ENCODE assay signal across 1 cellular context in the genomic region with DNA sequence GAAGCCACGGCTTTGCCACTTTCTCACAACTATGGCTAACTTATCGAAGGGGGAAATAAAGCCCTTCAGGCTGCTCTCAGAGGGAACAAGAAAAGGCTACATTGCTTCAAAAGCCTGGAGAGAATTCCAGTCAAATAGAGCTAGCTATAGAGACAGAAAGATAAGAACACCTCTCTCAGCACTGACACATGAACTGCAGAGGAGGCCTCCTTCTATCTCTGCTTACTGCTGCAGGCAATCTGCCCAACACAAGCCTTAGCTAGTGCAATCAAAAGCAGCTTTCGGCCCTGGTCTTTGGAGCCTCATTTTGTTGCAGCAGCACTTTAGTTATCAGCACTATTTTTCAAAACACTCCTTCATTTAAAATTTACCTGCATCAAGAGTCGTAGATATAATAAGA.
TF ChIP-seq lines count a peak whose summit lies in the region.

No MANE protein-coding gene starts in this region.

TF ChIP-seq in endothelial cell of umbilical vein, 7 proteins besides CTCF, POLR2A, EP300 and RAD21 (continued from another document):
- TF ChIP-seq, protein P1, sequence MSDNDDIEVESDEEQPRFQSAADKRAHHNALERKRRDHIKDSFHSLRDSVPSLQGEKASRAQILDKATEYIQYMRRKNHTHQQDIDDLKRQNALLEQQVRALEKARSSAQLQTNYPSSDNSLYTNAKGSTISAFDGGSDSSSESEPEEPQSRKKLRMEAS (IDR thresholded peaks at IDR 0.05; ENCODE audit: insufficient read depth, insufficient read length): no peak
